In genomic region chr3:141737108-141737507, GRCh38 we compare ENCODE assay signal across 1 cellular context.
TF ChIP-seq lines count a peak whose summit lies in the region.

No MANE protein-coding gene starts in this region.

TF ChIP-seq in H1, 55 proteins besides CTCF, POLR2A, EP300 and RAD21:
- no peak for TF ChIP-seq EZH2 (IDR thresholded peaks at IDR 0.05; ENCODE audit: low read depth, low read length, severe bottlenecking)
- TF ChIP-seq EGR1 (IDR thresholded peaks at IDR 0.05; ENCODE audit: borderline replicate concordance, low read depth, low read length) = no peak
- TF ChIP-seq SP2 (IDR thresholded peaks at IDR 0.05; ENCODE audit: low read length) = no peak
- TF ChIP-seq ATF3 (IDR thresholded peaks at IDR 0.05; ENCODE audit: insufficient read depth, low read depth, low read length) = no peak
- TF ChIP-seq MAX (IDR thresholded peaks at IDR 0.05) = no peak
- TF ChIP-seq CTBP2 (IDR thresholded peaks at IDR 0.05; ENCODE audit: borderline replicate concordance, insufficient read depth, insufficient read length, low read length) = no peak
- TF ChIP-seq KDM1A (IDR thresholded peaks at IDR 0.05; ENCODE audit: borderline replicate concordance, low read length) = no peak
- no peak for TF ChIP-seq KDM5A (IDR thresholded peaks at IDR 0.05; ENCODE audit: low read length)
- no peak for TF ChIP-seq TCF12 (IDR thresholded peaks at IDR 0.05; ENCODE audit: low read depth, low read length)
- TF ChIP-seq CHD2 (IDR thresholded peaks at IDR 0.05; ENCODE audit: low read length) = no peak
- TF ChIP-seq NRF1 (IDR thresholded peaks at IDR 0.05; ENCODE audit: low read depth, low read length) = no peak
- TF ChIP-seq RBBP5 (IDR thresholded peaks at IDR 0.05; ENCODE audit: borderline replicate concordance, low read depth, low read length) = no peak
- TF ChIP-seq HDAC6 (IDR thresholded peaks at IDR 0.05; ENCODE audit: low read depth, low read length) = no peak
- no peak for TF ChIP-seq GTF2F1 (IDR thresholded peaks at IDR 0.05; ENCODE audit: borderline replicate concordance, low read depth, low read length)
